ENCODE assay signal across 25 cellular contexts in genomic region chr6:45717027-45717426, GRCh38.
"Had no signal": no experiment of that assay in that cellular context is flagged by ENCODE, and none has a peak within 500 bp of the region (broad histone marks: within the 10 kb centered on the region; RNA-seq: fewer than 3 reads in every experiment).

No MANE protein-coding gene starts in this region.

- H3K36me3 Mint-ChIP-seq: naive thymus-derived CD4-positive, alpha-beta T cell; stimulated activated naive B cell treated with anti-CD40 and anti-IgM and Interleukin-4, amounts not matched to agents 10 μg/mL and 1 μg/mL and 100 μg/mL, for 72 hours; type B pancreatic cell had no signal

- H3K79me2 ChIP-seq: hepatocyte had no signal

- H3K4me3 Mint-ChIP-seq: endodermal cell; naive thymus-derived CD4-positive, alpha-beta T cell; nephron progenitor cell; stimulated activated naive B cell treated with anti-CD40 and anti-IgM and Interleukin-4, amounts not matched to agents 10 μg/mL and 1 μg/mL and 100 μg/mL, for 72 hours; type B pancreatic cell had no signal

- H3K27ac Mint-ChIP-seq: endodermal cell; nephron progenitor cell; stimulated activated naive B cell treated with anti-CD40 and anti-IgM and Interleukin-4, amounts not matched to agents 10 μg/mL and 1 μg/mL and 100 μg/mL, for 72 hours; type B pancreatic cell had no signal

- DNase-seq: colonic mucosa; dermis blood vessel endothelial cell; effector CD4-positive, alpha-beta T cell; endodermal cell; erythroblast; foreskin keratinocyte; kidney; left cardiac atrium; left ventricle myocardium inferior; mesenchymal stem cell; naive thymus-derived CD4-positive, alpha-beta T cell; nephron progenitor cell; psoas muscle; retina; sigmoid colon; stimulated activated CD4-positive, alpha-beta T cell treated with anti-CD3 and anti-CD28 coated beads, Interleukin-2, amount 100 ng/mL, for 24 hours; stimulated activated CD4-positive, alpha-beta T cell treated with anti-CD3 and anti-CD28 coated beads, Interleukin-4, amount 100 ng/mL, for 4 hours; stimulated activated naive B cell treated with anti-CD40 and anti-IgM and Interleukin-4, amounts not matched to agents 10 μg/mL and 1 μg/mL and 100 μg/mL, for 72 hours had no signal

- H3K27ac ChIP-seq: colonic mucosa, foreskin keratinocyte, hepatocyte, left ventricle myocardium inferior, neutrophil, psoas muscle, sigmoid colon, skin epidermis had no signal

- H3K4me2 ChIP-seq: hepatocyte had no signal

- H3K27me3 ChIP-seq: colonic mucosa, foreskin keratinocyte, hepatocyte, neutrophil, sigmoid colon had no signal

- H2AFZ ChIP-seq: hepatocyte had no signal

- H3K9me3 ChIP-seq: colonic mucosa, left ventricle myocardium inferior, neutrophil, psoas muscle, sigmoid colon had no signal

- H3K36me3 ChIP-seq: colonic mucosa, left ventricle myocardium inferior, neutrophil, sigmoid colon had no signal

- H3K27me3 Mint-ChIP-seq: naive thymus-derived CD4-positive, alpha-beta T cell had no signal

- ATAC-seq: foreskin keratinocyte; left cardiac atrium; naive thymus-derived CD4-positive, alpha-beta T cell; psoas muscle; stimulated activated naive B cell treated with anti-CD40 and anti-IgM and Interleukin-4, amounts not matched to agents 10 μg/mL and 1 μg/mL and 100 μg/mL, for 72 hours had no signal

- FAIRE-seq: endothelial cell of umbilical vein, kidney, urothelium cell line had no signal

- H3K4me1 ChIP-seq: colonic mucosa, psoas muscle had no signal

- H3K9me3 Mint-ChIP-seq: endodermal cell; naive thymus-derived CD4-positive, alpha-beta T cell; nephron progenitor cell; stimulated activated naive B cell treated with anti-CD40 and anti-IgM and Interleukin-4, amounts not matched to agents 10 μg/mL and 1 μg/mL and 100 μg/mL, for 72 hours; type B pancreatic cell had no signal

- H3K4me3 ChIP-seq: colonic mucosa, hepatocyte, left ventricle myocardium inferior, lung, psoas muscle, sigmoid colon, skin epidermis had no signal
